Comparison of ENCODE assay signal across 16 cellular contexts in the genomic region with DNA sequence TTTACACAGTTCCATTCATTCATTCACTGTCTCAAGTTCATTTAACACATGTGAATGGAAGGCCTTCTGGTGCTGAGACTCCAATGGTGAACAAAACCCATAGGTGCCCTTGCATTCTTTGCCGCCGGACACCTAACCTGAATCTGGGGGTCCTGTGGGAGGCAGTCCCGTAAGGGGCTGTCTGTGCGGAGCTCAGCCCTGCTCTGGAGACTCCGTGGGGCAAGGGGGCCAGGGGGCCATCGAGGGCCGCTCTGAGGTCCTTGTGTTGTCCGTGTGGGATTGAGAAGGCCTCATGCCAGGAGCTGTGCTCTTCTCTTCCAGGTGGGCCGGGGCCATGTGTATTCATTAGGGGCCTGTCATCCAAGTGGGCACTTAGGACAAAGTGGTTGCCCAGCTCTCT. TPM values are rescaled to one million over a fixed set of nuclear protein-coding genes. Genes with fewer than 3 reads are reported as not detected.
DNase-seq lines count a peak whose midpoint lies in the region; ATAC-seq and TF ChIP-seq lines count a peak whose summit lies in the region.
"Had no signal": no experiment of that assay in that cellular context is flagged by ENCODE, and none has a peak within 500 bp of the region (broad histone marks: within the 10 kb centered on the region; RNA-seq: fewer than 3 reads in every experiment).

No MANE protein-coding gene starts in this region.

- H3K23ac ChIP-seq in mesenchymal stem cell (ENCODE audit: low read length in 2 of 2), result no peak overlapping the region

- peak overlapping the region; percentile 72 to 97 for H2BK12ac ChIP-seq in mesenchymal stem cell (ENCODE audit: low read length in 2 of 2)

- H3K9me2 ChIP-seq in PC-3 (replicated peaks; ENCODE audit: low read length), result no peaks in the 10 kb centered on the region

- CTCF ChIA-PET in PC-3 (lab: Charles Lee), result no interaction called here
- CTCF ChIA-PET in CD8-positive, alpha-beta memory T cell (lab: Charles Lee), result no interaction called here

- H3K4me1 Mint-ChIP-seq in CD8-positive, alpha-beta memory T cell, result peaks cover 3 to 9% (median 5%) of the 10 kb centered on the region in 3 donors
- peaks cover 0 to 17% (median 6%) of the 10 kb centered on the region in 4 donors for H3K4me1 Mint-ChIP-seq in naive thymus-derived CD8-positive, alpha-beta T cell

- no TSS peak for BruUV-seq in PC-3 (replicated peaks; lab: Mats Ljungman, UMichigan)

- ATAC-seq in PC-3, result no peak
- no peak for ATAC-seq in naive thymus-derived CD8-positive, alpha-beta T cell
- ATAC-seq: esophagus mucosa had no signal

- no peaks in the 10 kb centered on the region for H4K20me1 ChIP-seq in PC-3 (ENCODE audit: low read length)

- H3K4me2 ChIP-seq in PC-3 (ENCODE audit: low read length), result no peak overlapping the region
- no peak overlapping the region for H3K4me2 ChIP-seq in mesenchymal stem cell (ENCODE audit: low read length, poor library complexity, severe bottlenecking)

- H2BK120ac ChIP-seq in mesenchymal stem cell (ENCODE audit: low read depth, low read length), result peak overlapping the region; percentile 87

- H4K91ac ChIP-seq in mesenchymal stem cell (ENCODE audit: low read length), result peak overlapping the region; percentile 92

- peak overlapping the region; percentile 89 to 93 for H3K18ac ChIP-seq in mesenchymal stem cell (ENCODE audit: low read depth in 1 of 2, low read length in 2 of 2)

- H3K9ac ChIP-seq in PC-3 (ENCODE audit: low read length) (no peak overlapping the region; the same call in 1 of the 2 replicates), mesenchymal stem cell (ENCODE audit: low read length) (no peak overlapping the region)

- H4K8ac ChIP-seq in mesenchymal stem cell (ENCODE audit: low read length), result peak overlapping the region; percentile 42

- H2BK5ac ChIP-seq in mesenchymal stem cell (ENCODE audit: low read depth, low read length, poor library complexity, severe bottlenecking), result peak overlapping the region; percentile 4

- peak overlapping the region in 1 of 2 experiments; percentile 38 for H3K14ac ChIP-seq in mesenchymal stem cell (ENCODE audit: low read length in 2 of 2)

- H3K4me3 ChIP-seq in PC-3 (ENCODE audit: low read length), result no peak overlapping the region
- no peak overlapping the region for H3K4me3 ChIP-seq in mesenchymal stem cell (ENCODE audit: insufficient read depth in 1 of 2, low read depth in 1 of 2, low read length in 2 of 2)
- H3K4me3 ChIP-seq in CD8-positive, alpha-beta memory T cell (ENCODE audit: low read length), result no peak overlapping the region
- H3K4me3 ChIP-seq: ovary had no signal

- H3K79me1 ChIP-seq in mesenchymal stem cell (replicated peaks; ENCODE audit: low read length, poor library complexity, severe bottlenecking), result peaks cover 5% of the 10 kb centered on the region

- POLR2A ChIA-PET in PC-3 (lab: Charles Lee; ENCODE audit: unreplicated experiment), result no interaction called here
- POLR2A ChIA-PET in CD8-positive, alpha-beta memory T cell (lab: Charles Lee), result no interaction called here
- POLR2A ChIA-PET in naive thymus-derived CD8-positive, alpha-beta T cell (lab: Charles Lee), result no interaction called here

- H3K36me3 ChIP-seq in PC-3 (ENCODE audit: low read depth, low read length) (no peaks in the 10 kb centered on the region), mesenchymal stem cell (ENCODE audit: control insufficient read depth in 1 of 2, insufficient read depth in 2 of 2, low read depth in 1 of 2, low read length in 2 of 2) (no peaks in the 10 kb centered on the region)
- H3K36me3 ChIP-seq in CD8-positive, alpha-beta memory T cell (ENCODE audit: insufficient read depth, low read length), result no peaks in the 10 kb centered on the region
- H3K36me3 ChIP-seq: BE2C, ovary had no signal

- H3K27me3 Mint-ChIP-seq in CD8-positive, alpha-beta memory T cell, result peaks cover 2 to 3% of the 10 kb centered on the region in 2 donors
- H3K27me3 Mint-ChIP-seq in naive thymus-derived CD8-positive, alpha-beta T cell, result peaks cover 0 to 2% (median 0%) of the 10 kb centered on the region in 5 donors

- peak overlapping the region; percentile 87 for H2AK5ac ChIP-seq in mesenchymal stem cell (ENCODE audit: low read length, severe bottlenecking)

- H3K27me3 ChIP-seq in PC-3 (ENCODE audit: low read length) (no peaks in the 10 kb centered on the region), mesenchymal stem cell (ENCODE audit: control insufficient read depth in 1 of 2, insufficient read depth in 1 of 2, low read length in 2 of 2) (no peaks in the 10 kb centered on the region)
- H3K27me3 ChIP-seq in CD8-positive, alpha-beta memory T cell (ENCODE audit: insufficient read depth, low read length, poor library complexity, severe bottlenecking), result no peaks in the 10 kb centered on the region
- H3K27me3 ChIP-seq: BE2C, ovary had no signal

- H3F3A ChIP-seq in PC-3 (ENCODE audit: low read length, unreplicated experiment), result no peaks in the 10 kb centered on the region

- peak overlapping the region; percentile 95 for H2BK15ac ChIP-seq in mesenchymal stem cell (ENCODE audit: low read depth, poor library complexity, severe bottlenecking)

- H3K27ac Mint-ChIP-seq in CD8-positive, alpha-beta memory T cell, result no peak overlapping the region
- H3K27ac Mint-ChIP-seq in naive thymus-derived CD8-positive, alpha-beta T cell, result no peak overlapping the region

- no peak overlapping the region for H3K4me3 Mint-ChIP-seq in CD8-positive, alpha-beta memory T cell
- H3K4me3 Mint-ChIP-seq in naive thymus-derived CD8-positive, alpha-beta T cell, result no peak overlapping the region

- peak overlapping the region; percentile 69 to 86 for H3K4ac ChIP-seq in mesenchymal stem cell (ENCODE audit: low read depth in 1 of 2, low read length in 2 of 2)

- DNase-seq in PC-3 (no peak), caudate nucleus (lab: John Stamatoyannopoulos, UW) (no peak), mesenchymal stem cell (no peak), mucosa of gallbladder (ENCODE audit: low spot score) (no peak), NCI-H2029 (lab: John Stamatoyannopoulos, UW) (no peak)
- DNase-seq in CD8-positive, alpha-beta memory T cell, result no peak
- DNase-seq in naive thymus-derived CD8-positive, alpha-beta T cell, result no peak
- DNase-seq: activated CD4-positive, alpha-beta T cell treated with anti-CD3 and anti-CD28 coated beads for 4 hours; activated CD8-positive, alpha-beta memory T cell treated with anti-CD3 and anti-CD28 coated beads, Interleukin-2, amount 50 U/mL, for 48 hours; DMS153; NCI-H1092; NCI-H2171 had no signal

- H2AFZ ChIP-seq in PC-3 (ENCODE audit: low read length) (no peak overlapping the region), mesenchymal stem cell (ENCODE audit: low read depth, low read length) (no peak overlapping the region)

- H3K9me3 ChIP-seq in PC-3 (ENCODE audit: low read length), result no peaks in the 10 kb centered on the region
- no peaks in the 10 kb centered on the region for H3K9me3 ChIP-seq in mesenchymal stem cell (ENCODE audit: control insufficient read depth, low read length)
- H3K9me3 ChIP-seq in CD8-positive, alpha-beta memory T cell (ENCODE audit: low read length), result no peaks in the 10 kb centered on the region
- H3K9me3 ChIP-seq: BE2C, ovary had no signal

- no peaks in the 10 kb centered on the region for H3K79me2 ChIP-seq in PC-3 (ENCODE audit: low read length)

- peak overlapping the region; percentile 41; the same call in 1 of the 2 replicates for H3K27ac ChIP-seq in PC-3 (ENCODE audit: low read length)
- H3K27ac ChIP-seq in caudate nucleus (ENCODE audit: low read depth, low read length), result peak overlapping the region; percentile 49
- peak overlapping the region; percentile 79 for H3K27ac ChIP-seq in mesenchymal stem cell (ENCODE audit: low read length, poor library complexity, severe bottlenecking)
- H3K27ac ChIP-seq in temporal lobe (ENCODE audit: low read depth, low read length), result peak overlapping the region; percentile 12
- no peak overlapping the region for H3K27ac ChIP-seq in CD8-positive, alpha-beta memory T cell (ENCODE audit: low read depth, low read length)

- 94% methylated on average over 9 of the region's 9 CpGs for WGBS in mesenchymal stem cell

- H3K9me3 Mint-ChIP-seq in CD8-positive, alpha-beta memory T cell, result no peaks in the 10 kb centered on the region
- no peaks in the 10 kb centered on the region for H3K9me3 Mint-ChIP-seq in naive thymus-derived CD8-positive, alpha-beta T cell

- no peaks in the 10 kb centered on the region for H3K36me3 Mint-ChIP-seq in CD8-positive, alpha-beta memory T cell
- H3K36me3 Mint-ChIP-seq in naive thymus-derived CD8-positive, alpha-beta T cell, result no peaks in the 10 kb centered on the region

- H3K4me1 ChIP-seq in PC-3 (ENCODE audit: insufficient read depth, low read length), result peaks cover 24% of the 10 kb centered on the region
- H3K4me1 ChIP-seq in mesenchymal stem cell (ENCODE audit: control insufficient read depth, insufficient read depth, low read depth, low read length), result peaks cover 22% of the 10 kb centered on the region
- no peaks in the 10 kb centered on the region for H3K4me1 ChIP-seq in CD8-positive, alpha-beta memory T cell (ENCODE audit: insufficient read depth, low read length)
- H3K4me1 ChIP-seq: BE2C had no signal

- TF ChIP-seq CTCF in PC-3 (conservative IDR thresholded peaks at IDR 0.05; ENCODE audit: low read depth, low read length), result no peak

- intact Hi-C loops in PC-3 (cut with micrococcal nuclease), result no loop called here

RNA-seq across cellular contexts. Expression of a gene that starts 15.3 kb away (rescaled TPM):
- total RNA-seq in PC-3 (2014; rRNA removed), result 3.1 and 5.0 TPM in 2 replicates
- 20.4 TPM for polyA plus RNA-seq in mesenchymal stem cell (2013, experiment 1 of 2)
- polyA plus RNA-seq in mesenchymal stem cell (2013, experiment 2 of 2), result 22.5 TPM
- 11.3 TPM for total RNA-seq in temporal lobe
- 25.1 TPM for total RNA-seq in mucosa of gallbladder
- total RNA-seq in CD8-positive, alpha-beta memory T cell, result 10 to 100 TPM; 25.2 to 29.5 TPM
- 26.0 TPM for polyA plus RNA-seq in CD8-positive, alpha-beta memory T cell
- total RNA-seq in naive thymus-derived CD8-positive, alpha-beta T cell, result 10 to 100 TPM; 24.1 to 29.5 TPM
- 10 to 100 TPM in 2 of 3 donors, 1 to 10 TPM in 1; 7.8 to 17.6 (median 16.2) TPM for polyA plus RNA-seq in naive thymus-derived CD8-positive, alpha-beta T cell

RNA-seq across cellular contexts. Expression of a gene that starts 29.5 kb away (rescaled TPM):
- total RNA-seq in PC-3 (2014; rRNA removed) (not detected in 2 replicates), temporal lobe (not detected), mucosa of gallbladder (40.8 TPM)
- polyA plus RNA-seq in mesenchymal stem cell (2013, experiment 1 of 2), result 0.07 TPM
- polyA plus RNA-seq in mesenchymal stem cell (2013, experiment 2 of 2), result 0.05 TPM
- not detected for total RNA-seq in CD8-positive, alpha-beta memory T cell
- polyA plus RNA-seq in CD8-positive, alpha-beta memory T cell, result not detected
- total RNA-seq in naive thymus-derived CD8-positive, alpha-beta T cell, result not detected
- polyA plus RNA-seq in naive thymus-derived CD8-positive, alpha-beta T cell, result not detected
- total RNA-seq: esophagus mucosa had no signal
- polyA plus RNA-seq: ovary had no signal

Comparison
In these comparisons a context has a peak if more than half of its experiments do, and no peak if none do; other contexts are left out.
1. RNA of a gene that starts 29.5 kb away (total RNA-seq): 40.8 TPM in mucosa of gallbladder (single experiment); not detected in PC-3, not detected in temporal lobe (single experiment), not detected in CD8-positive, alpha-beta memory T cell and not detected in naive thymus-derived CD8-positive, alpha-beta T cell; every median in the first group is over 10 times any median in the second.